34 cellular contexts compared by ENCODE assay signal in genomic region chr12:57200497-57200896, GRCh38.
"Had no signal": no experiment of that assay in that cellular context is flagged by ENCODE, and none has a peak within 500 bp of the region (broad histone marks: within the 10 kb centered on the region; RNA-seq: fewer than 3 reads in every experiment).

No MANE protein-coding gene starts in this region.

- DNase-seq: Karpas-422, Kasumi-1, MG63, MM.1S, MV-4-11, NCI-H1048, NCI-H1092, NCI-H1092 treated with DMSO at 0.1 percent for 48 hours, NCI-H1105, NCI-H1105 treated with DMSO at 0.1 percent for 48 hours, NCI-H1417, NCI-H1417 treated with DMSO at 0.1 percent for 48 hours, NCI-H1436, NCI-H1436 treated with DMSO at 0.1 percent for 48 hours, NCI-H146, NCI-H1694, NCI-H1694 treated with DMSO at 0.1 percent for 48 hours, NCI-H187, NCI-H187 treated with DMSO at 0.1 percent for 48 hours, NCI-H1930, NCI-H2029, NCI-H2029 treated with DMSO at 0.1 percent for 48 hours, NCI-H2081, NCI-H2081 treated with DMSO at 0.1 percent for 48 hours, NCI-H2107, NCI-H2171, NCI-H2171 treated with DMSO at 0.1 percent for 48 hours, NCI-H2227 treated with DMSO at 0.1 percent for 48 hours, NCI-H226, NCI-H345, NCI-H446, NCI-H446 treated with DMSO at 0.1 percent for 48 hours, NCI-H510A, NCI-H510A treated with DMSO at 0.1 percent for 48 hours had no signal

- H3K4me3 ChIP-seq: MG63 had no signal

- H3K27me3 ChIP-seq: MG63 had no signal

- H3K9me3 ChIP-seq: MG63 had no signal
